ENCODE assay signal across 24 cellular contexts in the genomic region with DNA sequence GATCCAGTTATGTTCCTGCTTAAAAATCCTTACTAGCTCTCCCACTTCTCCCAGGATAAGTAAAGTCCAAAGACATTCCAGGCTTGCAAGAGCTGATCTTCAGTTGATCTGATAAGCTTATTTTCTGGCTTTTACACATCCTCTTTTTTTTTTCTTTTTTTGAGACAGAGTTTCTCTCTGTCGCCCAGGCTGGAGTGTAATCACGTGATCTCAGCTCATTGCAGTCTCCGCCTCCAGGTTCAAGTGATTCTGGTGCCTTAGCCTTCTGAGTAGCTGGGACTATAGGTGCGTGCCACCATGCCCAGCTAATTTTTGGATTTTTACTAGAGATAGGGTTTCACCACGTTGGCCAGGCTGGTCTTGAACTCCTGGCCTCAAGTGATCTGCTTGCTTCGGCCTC. TPM values are rescaled to one million over a fixed set of nuclear protein-coding genes. Genes with fewer than 3 reads are reported as not detected.
"Had no signal": no experiment of that assay in that cellular context is flagged by ENCODE, and none has a peak within 500 bp of the region (broad histone marks: within the 10 kb centered on the region; RNA-seq: fewer than 3 reads in every experiment).

No MANE protein-coding gene starts in this region.

- H3K27ac Mint-ChIP-seq: dendritic cell treated with granulocyte-macrophage colony-stimulating factor and Interleukin-4, amounts not matched to agents 40 ng/mL and 50 ng/mL, for 4 days; effector memory CD8-positive, alpha-beta T cell; immature natural killer cell; natural killer cell treated with Interleukin-12 subunit alpha and Interleukin-12 subunit beta and Interleukin-15 and Interleukin-18, amount 100 ng/mL, for 72 hours; neural progenitor cell had no signal

- H3K36me3 ChIP-seq: esophagus squamous epithelium, left ventricle myocardium inferior, lower lobe of right lung, neural progenitor cell, ovary, right atrium auricular region, suprapubic skin, thyroid gland, upper lobe of left lung, vagina had no signal

- H3K27ac ChIP-seq: epithelial cell of prostate, esophagus squamous epithelium, left ventricle myocardium inferior, lower lobe of right lung, neural progenitor cell, ovary, right atrium auricular region, suprapubic skin, thyroid gland, upper lobe of left lung, vagina had no signal

- H3K9me3 Mint-ChIP-seq: dendritic cell treated with granulocyte-macrophage colony-stimulating factor and Interleukin-4, amounts not matched to agents 40 ng/mL and 50 ng/mL, for 4 days; natural killer cell treated with Interleukin-12 subunit alpha and Interleukin-12 subunit beta and Interleukin-15 and Interleukin-18, amount 100 ng/mL, for 72 hours had no signal

- H2AFZ ChIP-seq: neural progenitor cell had no signal

- H3K4me3 ChIP-seq: esophagus squamous epithelium, left ventricle myocardium inferior, lower lobe of right lung, neural progenitor cell, ovary, right atrium auricular region, suprapubic skin, thyroid gland, upper lobe of left lung, vagina had no signal

- H3K4me1 ChIP-seq: left ventricle myocardium inferior, lower lobe of right lung, neural progenitor cell, right atrium auricular region, thyroid gland, upper lobe of left lung, vagina had no signal

- H3K4me3 Mint-ChIP-seq: dendritic cell treated with granulocyte-macrophage colony-stimulating factor and Interleukin-4, amounts not matched to agents 40 ng/mL and 50 ng/mL, for 4 days; effector memory CD8-positive, alpha-beta T cell; immature natural killer cell; natural killer cell treated with Interleukin-12 subunit alpha and Interleukin-12 subunit beta and Interleukin-15 and Interleukin-18, amount 100 ng/mL, for 72 hours; neural progenitor cell had no signal

- H3K36me3 Mint-ChIP-seq: immature natural killer cell; natural killer cell treated with Interleukin-12 subunit alpha and Interleukin-12 subunit beta and Interleukin-15 and Interleukin-18, amount 100 ng/mL, for 72 hours; neural progenitor cell had no signal

- H3K27me3 ChIP-seq: neural progenitor cell, ovary, right atrium auricular region, thyroid gland, upper lobe of left lung, vagina had no signal

- H3K4me1 Mint-ChIP-seq: immature natural killer cell, neural progenitor cell had no signal

- H3K9ac ChIP-seq: neural progenitor cell had no signal

- H3K9me3 ChIP-seq: esophagus squamous epithelium, left ventricle myocardium inferior, lower lobe of right lung, ovary, right atrium auricular region, suprapubic skin, thyroid gland, upper lobe of left lung, vagina had no signal

- ATAC-seq: effector memory CD8-positive, alpha-beta T cell; left cardiac atrium; lower lobe of right lung; natural killer cell treated with Interleukin-12 subunit alpha and Interleukin-12 subunit beta and Interleukin-15 and Interleukin-18, amount 100 ng/mL, for 72 hours had no signal

- DNase-seq: effector memory CD8-positive, alpha-beta T cell; esophagus squamous epithelium; foreskin fibroblast; immature natural killer cell; kidney; left cardiac atrium; left ventricle myocardium inferior; lower lobe of right lung; mesenchymal stem cell; midbrain; nucleus accumbens; ovary; small intestine; stimulated activated CD4-positive, alpha-beta T cell treated with anti-CD3 and anti-CD28 coated beads, Interleukin-12 subunit alpha, Interleukin-12 subunit beta, amount 100 ng/mL, for 4 hours; stimulated activated naive CD4-positive, alpha-beta T cell treated with Interleukin-2 at 50 U/mL for 16 hours; thyroid gland; upper lobe of left lung had no signal

- H3K4me2 ChIP-seq: neural progenitor cell had no signal

- FAIRE-seq: kidney, small intestine had no signal

RNA-seq across cellular contexts. Expression of a gene that starts 37.3 kb away (rescaled TPM):
- polyA plus RNA-seq: immature natural killer cell had no signal
